27 cellular contexts compared by ENCODE assay signal in genomic region chr4:26099967-26100366, GRCh38.
"Had no signal": no experiment of that assay in that cellular context is flagged by ENCODE, and none has a peak within 500 bp of the region (broad histone marks: within the 10 kb centered on the region; RNA-seq: fewer than 3 reads in every experiment).

No MANE protein-coding gene starts in this region.

- H3K4me3 ChIP-seq: stomach, suprapubic skin, testis, thoracic aorta, thyroid gland, tibial artery, tibial nerve, transverse colon, upper lobe of left lung, upper lobe of right lung, uterus, vagina had no signal

- DNase-seq: stimulated activated CD4-positive, alpha-beta T cell treated with anti-CD3 and anti-CD28 coated beads, Interleukin-2, amount 100 ng/mL, for 48 hours; stimulated activated CD4-positive, alpha-beta T cell treated with anti-CD3 and anti-CD28 coated beads, Interleukin-4, amount 100 ng/mL, for 1 hour; stimulated activated CD4-positive, alpha-beta T cell treated with anti-CD3 and anti-CD28 coated beads, Interleukin-4, amount 100 ng/mL, for 24 hours; stimulated activated CD4-positive, alpha-beta T cell treated with anti-CD3 and anti-CD28 coated beads, Interleukin-4, amount 100 ng/mL, for 4 hours; stimulated activated CD8-positive, alpha-beta memory T cell treated with anti-CD3 and anti-CD28 coated beads, Interleukin-4, amount 100 ng/mL, for 48 hours; stimulated activated naive B cell treated with anti-CD40 and anti-IgM and Interleukin-4, amounts not matched to agents 10 μg/mL and 1 μg/mL and 100 μg/mL, for 72 hours; stimulated activated naive CD4-positive, alpha-beta T cell; stimulated activated naive CD4-positive, alpha-beta T cell treated with Interleukin-2 at 50 U/mL for 16 hours; stimulated activated naive CD8-positive, alpha-beta T cell treated with anti-CD3 and anti-CD28 coated beads, Interleukin-15, amount 100 ng/mL, for 72 hours; stimulated activated naive CD8-positive, alpha-beta T cell treated with anti-CD3 and anti-CD28 coated beads, Interleukin-15, Interleukin-2, amounts not matched to agents 100 U/mL and 50 U/mL, for 24 hours; stomach; testis; thyroid gland; tibial artery; transverse colon; trophoblast cell; upper lobe of left lung; upper lobe of right lung; uterus had no signal

- H3K4me1 Mint-ChIP-seq: stimulated activated memory B cell treated with anti-CD40 and anti-IgM and Interleukin-4, amounts not matched to agents 10 μg/mL and 1 μg/mL and 100 μg/mL, for 72 hours; stimulated activated naive B cell treated with anti-CD40 and anti-IgM and Interleukin-4, amounts not matched to agents 10 μg/mL and 1 μg/mL and 100 μg/mL, for 72 hours had no signal

- H3K4me1 ChIP-seq: suprapubic skin, testis, tibial artery, transverse colon, upper lobe of left lung, upper lobe of right lung, uterus, vagina had no signal

- ATAC-seq: stimulated activated effector memory CD8-positive, alpha-beta T cell treated with anti-CD3 and anti-CD28 coated beads, Interleukin-12 subunit alpha, Interleukin-12 subunit beta, amount 100 ng/mL, for 72 hours; stimulated activated memory B cell treated with anti-CD40 and anti-IgM and Interleukin-4, amounts not matched to agents 10 μg/mL and 1 μg/mL and 100 μg/mL, for 72 hours; stimulated activated naive B cell treated with anti-CD40 and anti-IgM and Interleukin-4, amounts not matched to agents 10 μg/mL and 1 μg/mL and 100 μg/mL, for 72 hours; stimulated activated naive CD8-positive, alpha-beta T cell treated with anti-CD3 and anti-CD28 coated beads, Interleukin-15, amount 100 ng/mL, for 72 hours; stimulated activated naive CD8-positive, alpha-beta T cell treated with anti-CD3 and anti-CD28 coated beads, Interleukin-15, Interleukin-2, amounts not matched to agents 100 U/mL and 50 U/mL, for 24 hours; upper lobe of right lung had no signal

- H3K27me3 ChIP-seq: stomach, suprapubic skin, testis, thyroid gland, tibial artery, tibial nerve, transverse colon, upper lobe of left lung, uterus, vagina had no signal

- H3K27ac ChIP-seq: stomach, suprapubic skin, testis, thoracic aorta, thyroid gland, tibial artery, tibial nerve, transverse colon, upper lobe of left lung, upper lobe of right lung, uterus, vagina had no signal

- H3K9me3 ChIP-seq: suprapubic skin, testis, thoracic aorta, thyroid gland, transverse colon, upper lobe of right lung, uterus, vagina had no signal

- H3K36me3 ChIP-seq: stomach, suprapubic skin, thoracic aorta, thyroid gland, tibial artery, tibial nerve, transverse colon, upper lobe of left lung, upper lobe of right lung, uterus, vagina had no signal

- H3K36me3 Mint-ChIP-seq: stimulated activated effector memory CD8-positive, alpha-beta T cell treated with anti-CD3 and anti-CD28 coated beads, Interleukin-12 subunit alpha, Interleukin-12 subunit beta, amount 100 ng/mL, for 72 hours; type B pancreatic cell had no signal

- H3K27me3 Mint-ChIP-seq: stimulated activated memory B cell treated with anti-CD40 and anti-IgM and Interleukin-4, amounts not matched to agents 10 μg/mL and 1 μg/mL and 100 μg/mL, for 72 hours had no signal

- H3K4me3 Mint-ChIP-seq: stimulated activated effector memory CD8-positive, alpha-beta T cell treated with anti-CD3 and anti-CD28 coated beads, Interleukin-12 subunit alpha, Interleukin-12 subunit beta, amount 100 ng/mL, for 72 hours; stimulated activated memory B cell treated with anti-CD40 and anti-IgM and Interleukin-4, amounts not matched to agents 10 μg/mL and 1 μg/mL and 100 μg/mL, for 72 hours; stimulated activated naive B cell treated with anti-CD40 and anti-IgM and Interleukin-4, amounts not matched to agents 10 μg/mL and 1 μg/mL and 100 μg/mL, for 72 hours; stimulated activated naive CD8-positive, alpha-beta T cell treated with anti-CD3 and anti-CD28 coated beads, Interleukin-15, amount 100 ng/mL, for 72 hours; stimulated activated naive CD8-positive, alpha-beta T cell treated with anti-CD3 and anti-CD28 coated beads, Interleukin-15, Interleukin-2, amounts not matched to agents 100 ng/mL and 50 ng/mL, for 24 hours; type B pancreatic cell had no signal

- H3K27ac Mint-ChIP-seq: stimulated activated effector memory CD8-positive, alpha-beta T cell treated with anti-CD3 and anti-CD28 coated beads, Interleukin-12 subunit alpha, Interleukin-12 subunit beta, amount 100 ng/mL, for 72 hours; stimulated activated memory B cell treated with anti-CD40 and anti-IgM and Interleukin-4, amounts not matched to agents 10 μg/mL and 1 μg/mL and 100 μg/mL, for 72 hours; stimulated activated naive B cell treated with anti-CD40 and anti-IgM and Interleukin-4, amounts not matched to agents 10 μg/mL and 1 μg/mL and 100 μg/mL, for 72 hours; stimulated activated naive CD8-positive, alpha-beta T cell treated with anti-CD3 and anti-CD28 coated beads, Interleukin-15, amount 100 ng/mL, for 72 hours; stimulated activated naive CD8-positive, alpha-beta T cell treated with anti-CD3 and anti-CD28 coated beads, Interleukin-15, Interleukin-2, amounts not matched to agents 100 ng/mL and 50 ng/mL, for 24 hours; type B pancreatic cell had no signal
